ENCODE assay signal across 1 cellular context in genomic region chr2:152349416-152349815, GRCh38.
TF ChIP-seq lines count a peak whose summit lies in the region.

No MANE protein-coding gene starts in this region.

TF ChIP-seq in HepG2, 621 proteins besides CTCF, POLR2A, EP300 and RAD21 (continued from another document):
- TF ChIP-seq ZBTB2 (CRISPR knock-in tag; IDR thresholded peaks at IDR 0.05; ENCODE audit: low read depth) (peak; percentile 47; the same call in 1 of the 2 replicates), ATF4 (CRISPR knock-in tag; IDR thresholded peaks at IDR 0.05) (no peak), CSRNP1 (CRISPR knock-in tag; IDR thresholded peaks at IDR 0.05) (0 out of 2 replicates have a peak, but pooled peaks have one; percentile 1), MLLT10 (CRISPR knock-in tag; IDR thresholded peaks at IDR 0.05) (no peak)
